Comparison of ENCODE assay signal across 1 cellular context in the genomic region with DNA sequence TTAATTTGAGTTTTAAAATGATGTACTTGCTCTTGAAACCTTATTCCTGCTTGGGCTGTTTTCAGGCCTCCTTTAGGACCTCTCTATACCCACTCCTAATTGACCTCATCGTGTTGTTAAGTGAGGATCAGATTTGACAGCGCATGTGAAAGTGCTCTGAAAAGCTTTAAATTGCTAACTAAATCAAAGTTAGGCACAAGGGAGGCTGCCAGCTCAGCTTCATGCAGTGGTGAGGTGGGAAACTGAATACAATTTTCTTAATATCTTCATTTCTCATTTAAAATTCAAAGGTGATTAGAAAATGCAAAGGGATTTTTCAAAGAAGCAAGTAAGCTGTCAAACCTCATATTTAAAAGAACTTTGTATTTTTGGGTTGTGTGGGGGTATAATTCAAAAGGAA.
TF ChIP-seq lines count a peak whose summit lies in the region.

No MANE protein-coding gene starts in this region.

TF ChIP-seq in A549, 52 proteins besides CTCF, POLR2A, EP300 and RAD21:
- TF ChIP-seq NR3C1 (IDR thresholded peaks at IDR 0.05) (no peak), FOSB (CRISPR knock-in tag; IDR thresholded peaks at IDR 0.05) (no peak), HEYL (CRISPR knock-in tag; IDR thresholded peaks at IDR 0.05) (no peak), RARB (CRISPR knock-in tag; IDR thresholded peaks at IDR 0.05) (no peak), BHLHE40 (IDR thresholded peaks at IDR 0.05; ENCODE audit: low read depth, low read length) (no peak), SMC3 (IDR thresholded peaks at IDR 0.05) (no peak), FOXS1 (CRISPR knock-in tag; IDR thresholded peaks at IDR 0.05) (no peak), CEBPB (IDR thresholded peaks at IDR 0.05) (no peak), KDM1A (IDR thresholded peaks at IDR 0.05; ENCODE audit: low read depth) (no peak)
- TF ChIP-seq, protein P1, sequence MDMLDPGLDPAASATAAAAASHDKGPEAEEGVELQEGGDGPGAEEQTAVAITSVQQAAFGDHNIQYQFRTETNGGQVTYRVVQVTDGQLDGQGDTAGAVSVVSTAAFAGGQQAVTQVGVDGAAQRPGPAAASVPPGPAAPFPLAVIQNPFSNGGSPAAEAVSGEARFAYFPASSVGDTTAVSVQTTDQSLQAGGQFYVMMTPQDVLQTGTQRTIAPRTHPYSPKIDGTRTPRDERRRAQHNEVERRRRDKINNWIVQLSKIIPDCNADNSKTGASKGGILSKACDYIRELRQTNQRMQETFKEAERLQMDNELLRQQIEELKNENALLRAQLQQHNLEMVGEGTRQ (IDR thresholded peaks at IDR 0.05), result no peak
- TF ChIP-seq, protein P2, sequence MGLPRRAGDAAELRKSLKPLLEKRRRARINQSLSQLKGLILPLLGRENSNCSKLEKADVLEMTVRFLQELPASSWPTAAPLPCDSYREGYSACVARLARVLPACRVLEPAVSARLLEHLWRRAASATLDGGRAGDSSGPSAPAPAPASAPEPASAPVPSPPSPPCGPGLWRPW (IDR thresholded peaks at IDR 0.05), result no peak
- TF ChIP-seq, protein P3, sequence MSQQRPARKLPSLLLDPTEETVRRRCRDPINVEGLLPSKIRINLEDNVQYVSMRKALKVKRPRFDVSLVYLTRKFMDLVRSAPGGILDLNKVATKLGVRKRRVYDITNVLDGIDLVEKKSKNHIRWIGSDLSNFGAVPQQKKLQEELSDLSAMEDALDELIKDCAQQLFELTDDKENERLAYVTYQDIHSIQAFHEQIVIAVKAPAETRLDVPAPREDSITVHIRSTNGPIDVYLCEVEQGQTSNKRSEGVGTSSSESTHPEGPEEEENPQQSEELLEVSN (IDR thresholded peaks at IDR 0.05; ENCODE audit: borderline replicate concordance, low read depth), result no peak
- TF ChIP-seq, protein P4, sequence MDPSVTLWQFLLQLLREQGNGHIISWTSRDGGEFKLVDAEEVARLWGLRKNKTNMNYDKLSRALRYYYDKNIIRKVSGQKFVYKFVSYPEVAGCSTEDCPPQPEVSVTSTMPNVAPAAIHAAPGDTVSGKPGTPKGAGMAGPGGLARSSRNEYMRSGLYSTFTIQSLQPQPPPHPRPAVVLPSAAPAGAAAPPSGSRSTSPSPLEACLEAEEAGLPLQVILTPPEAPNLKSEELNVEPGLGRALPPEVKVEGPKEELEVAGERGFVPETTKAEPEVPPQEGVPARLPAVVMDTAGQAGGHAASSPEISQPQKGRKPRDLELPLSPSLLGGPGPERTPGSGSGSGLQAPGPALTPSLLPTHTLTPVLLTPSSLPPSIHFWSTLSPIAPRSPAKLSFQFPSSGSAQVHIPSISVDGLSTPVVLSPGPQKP (IDR thresholded peaks at IDR 0.05; ENCODE audit: low read depth, low read length), result no peak
